19 cellular contexts compared by ENCODE assay signal in genomic region chr11:132886335-132886734, GRCh38.
DNase-seq lines count a peak whose midpoint lies in the region; ATAC-seq and TF ChIP-seq lines count a peak whose summit lies in the region.
"Had no signal": no experiment of that assay in that cellular context is flagged by ENCODE, and none has a peak within 500 bp of the region (broad histone marks: within the 10 kb centered on the region; RNA-seq: fewer than 3 reads in every experiment).

No MANE protein-coding gene starts in this region.

- no peak overlapping the region for H2BK5ac ChIP-seq in neuronal stem cell (ENCODE audit: low read length)

- H3K23ac ChIP-seq in neuronal stem cell (ENCODE audit: low read depth, low read length, poor library complexity), result no peak overlapping the region

- H3K14ac ChIP-seq in neuronal stem cell (ENCODE audit: low read length), result no peak overlapping the region

- ATAC-seq in activated T-cell treated with anti-CD3 and anti-CD28 coated beads, Interleukin-2, amount 50 U/mL, for 72 hours (replicated peaks in 1 of 2), result no peak
- no peak for ATAC-seq in HG03095 (IDR thresholded peaks at IDR 0.05; ENCODE audit: unreplicated experiment)
- ATAC-seq: GM23338, Panc1, right lobe of liver, T-cell had no signal

- H3K4me1 ChIP-seq in fibroblast of lung (ENCODE audit: control insufficient read depth, extremely low read depth, insufficient read depth, low read length), result peaks cover 8% of the 10 kb centered on the region
- H3K4me1 ChIP-seq in neuronal stem cell (ENCODE audit: control insufficient read depth in 2 of 2, insufficient read depth in 1 of 2, low read depth in 1 of 2, low read length in 2 of 2), result peaks cover 0 to 10% of the 10 kb centered on the region in 2 donors
- H3K4me1 ChIP-seq: right lobe of liver had no signal

- no peaks in the 10 kb centered on the region for H3K9me3 Mint-ChIP-seq in activated T-cell treated with anti-CD3 and anti-CD28 coated beads, Interleukin-2, amount 50 U/mL, for 72 hours
- H3K9me3 Mint-ChIP-seq: activated B cell treated with CpG ODN at 0.5 μM for 24 hours, GM23338, nephron progenitor cell, T-cell had no signal

- no peaks in the 10 kb centered on the region for H3K79me2 ChIP-seq in fibroblast of lung (ENCODE audit: control insufficient read depth, insufficient read depth, low read length)

- no peak for TF ChIP-seq CTCF in fibroblast of lung (conservative IDR thresholded peaks at IDR 0.05 in 1 of 2, IDR thresholded peaks at IDR 0.05 in 1 of 2; ENCODE audit: low read depth in 1 of 2, low read length in 2 of 2)

- no peak overlapping the region for H2BK15ac ChIP-seq in neuronal stem cell (ENCODE audit: low read length)

- H4K20me1 ChIP-seq in fibroblast of lung (ENCODE audit: control insufficient read depth, extremely low read depth, insufficient read depth, low read length), result no peaks in the 10 kb centered on the region

- no peak overlapping the region for H2BK12ac ChIP-seq in neuronal stem cell (ENCODE audit: low read length)

- H3K36me3 Mint-ChIP-seq in activated T-cell treated with anti-CD3 and anti-CD28 coated beads, Interleukin-2, amount 50 U/mL, for 72 hours (ENCODE audit: insufficient read depth in 2 of 2), result no peaks in the 10 kb centered on the region
- H3K36me3 Mint-ChIP-seq: CD14-positive monocyte, T-cell had no signal

- no peaks in the 10 kb centered on the region for H3K27me3 ChIP-seq in fibroblast of lung (ENCODE audit: control insufficient read depth, insufficient read depth, low read length)
- H3K27me3 ChIP-seq in neuronal stem cell (ENCODE audit: control insufficient read depth in 3 of 3, insufficient read depth in 3 of 3, low read depth in 1 of 3, low read length in 3 of 3), result no peaks in the 10 kb centered on the region
- H3K27me3 ChIP-seq: right lobe of liver had no signal

- no peak overlapping the region for H3K18ac ChIP-seq in neuronal stem cell (ENCODE audit: low read length)

- WGBS in neuronal stem cell (ENCODE audit: extremely low coverage in 2 of 2, insufficient read length in 2 of 2, insufficient replicate concordance in 1 of 2), 2 donors, result no CpG with 5 or more reads among the region's 6 CpGs

- H3K4ac ChIP-seq in neuronal stem cell (ENCODE audit: low read length), result no peak overlapping the region

- H4K8ac ChIP-seq in neuronal stem cell (ENCODE audit: low read depth, low read length), result no peak overlapping the region

- H3K4me3 Mint-ChIP-seq in activated T-cell treated with anti-CD3 and anti-CD28 coated beads, Interleukin-2, amount 50 U/mL, for 72 hours, result no peak overlapping the region
- H3K4me3 Mint-ChIP-seq: activated B cell treated with CpG ODN at 0.5 μM for 24 hours, CD14-positive monocyte, GM23338, nephron progenitor cell, T-cell had no signal

- no peak overlapping the region for H2AFZ ChIP-seq in fibroblast of lung (ENCODE audit: low read length)
- peak overlapping the region; percentile 76 for H2AFZ ChIP-seq in neuronal stem cell (ENCODE audit: low read length)
- H2AFZ ChIP-seq: GM23338 had no signal

- H3K79me1 ChIP-seq in neuronal stem cell (ENCODE audit: low read depth, low read length), result no peaks in the 10 kb centered on the region

- no peak overlapping the region for H3K4me2 ChIP-seq in fibroblast of lung (ENCODE audit: extremely low read depth, insufficient read depth, low read length)
- no peak overlapping the region for H3K4me2 ChIP-seq in neuronal stem cell (ENCODE audit: insufficient read depth, low read length, poor library complexity, severe bottlenecking)
- H3K4me2 ChIP-seq: GM23338 had no signal

- no peak overlapping the region for H4K91ac ChIP-seq in neuronal stem cell (ENCODE audit: low read depth, low read length, poor library complexity)

- H3K4me3 ChIP-seq in fibroblast of lung (replicated peaks in 1 of 4; ENCODE audit: control extremely low read depth in 1 of 4, insufficient read depth in 1 of 4, low read depth in 3 of 4, low read length in 4 of 4) (no peak overlapping the region), neuronal stem cell (ENCODE audit: low read length in 2 of 2) (no peak overlapping the region)
- H3K4me3 ChIP-seq: GM23338, right lobe of liver had no signal

- no peak overlapping the region for H3K9ac ChIP-seq in fibroblast of lung (ENCODE audit: insufficient read depth, low read length)
- no peak overlapping the region for H3K9ac ChIP-seq in neuronal stem cell (ENCODE audit: low read depth, low read length, poor library complexity)

- no peaks in the 10 kb centered on the region for H3K27me3 Mint-ChIP-seq in activated T-cell treated with anti-CD3 and anti-CD28 coated beads, Interleukin-2, amount 50 U/mL, for 72 hours (ENCODE audit: low read depth)
- H3K27me3 Mint-ChIP-seq: activated B cell treated with CpG ODN at 0.5 μM for 24 hours, T-cell had no signal

- H3K4me1 Mint-ChIP-seq in activated T-cell treated with anti-CD3 and anti-CD28 coated beads, Interleukin-2, amount 50 U/mL, for 72 hours (ENCODE audit: low read depth), result no peaks in the 10 kb centered on the region
- H3K4me1 Mint-ChIP-seq: activated B cell treated with CpG ODN at 0.5 μM for 24 hours, CD14-positive monocyte, T-cell had no signal

- H3K36me3 ChIP-seq in fibroblast of lung (ENCODE audit: control insufficient read depth, insufficient read depth, low read length) (no peaks in the 10 kb centered on the region), neuronal stem cell (replicated peaks in 1 of 2; ENCODE audit: control insufficient read depth in 2 of 2, insufficient read depth in 2 of 2, low read length in 2 of 2) (no peaks in the 10 kb centered on the region)
- H3K36me3 ChIP-seq: right lobe of liver had no signal

- H3K9me3 ChIP-seq in fibroblast of lung (ENCODE audit: control insufficient read depth, insufficient read depth, low read depth, low read length) (no peaks in the 10 kb centered on the region), neuronal stem cell (replicated peaks in 1 of 2; ENCODE audit: control insufficient read depth in 2 of 2, insufficient read depth in 1 of 2, low read depth in 1 of 2, low read length in 2 of 2) (no peaks in the 10 kb centered on the region)
- H3K9me3 ChIP-seq: right lobe of liver had no signal

- no peak overlapping the region for H2BK120ac ChIP-seq in neuronal stem cell (ENCODE audit: low read depth, low read length)

- DNase-seq in GM03348 (ENCODE audit: low spot score) (peak; percentile 69), RPMI7951 (ENCODE audit: low read depth) (peak; percentile 77), fibroblast of lung (ENCODE audit: low read depth in 2 of 2) (peak; percentile 69 to 85), neuronal stem cell (ENCODE audit: low spot score) (no peak), NCI-H128 (lab: John Stamatoyannopoulos, UW; ENCODE audit: unreplicated experiment) (no peak)
- DNase-seq in activated T-cell treated with anti-CD3 and anti-CD28 coated beads, Interleukin-2, amount 50 U/mL, for 72 hours, result no peak
- no peak for DNase-seq in activated CD4-positive, alpha-beta T cell treated with anti-CD3 and anti-CD28 coated beads, Interleukin-2, amount 50 U/mL, for 48 hours
- DNase-seq: activated B cell treated with CpG ODN at 0.5 μM for 24 hours; activated effector memory CD4-positive, alpha-beta T cell treated with Interleukin-2 at 50 U/mL for 16 hours; NCI-H2107; nephron progenitor cell; right lobe of liver; stimulated activated CD4-positive, alpha-beta T cell treated with anti-CD3 and anti-CD28 coated beads, Interleukin-2, amount 100 ng/mL, for 48 hours; stimulated activated CD8-positive, alpha-beta memory T cell treated with anti-CD3 and anti-CD28 coated beads, Interleukin-4, amount 100 ng/mL, for 48 hours; T-cell had no signal

- H2AK5ac ChIP-seq in neuronal stem cell (ENCODE audit: low read depth, low read length), result no peak overlapping the region

- H3K27ac Mint-ChIP-seq in activated T-cell treated with anti-CD3 and anti-CD28 coated beads, Interleukin-2, amount 50 U/mL, for 72 hours, result no peak overlapping the region
- H3K27ac Mint-ChIP-seq: activated B cell treated with CpG ODN at 0.5 μM for 24 hours, CD14-positive monocyte, GM23338, T-cell had no signal

- peak overlapping the region; percentile 41 for H3K27ac ChIP-seq in fibroblast of lung (ENCODE audit: insufficient read depth, low read length)
- H3K27ac ChIP-seq in neuronal stem cell (replicated peaks; ENCODE audit: low read length), result no peak overlapping the region
- H3K27ac ChIP-seq: right lobe of liver had no signal

Comparison
In these comparisons a context has a peak if more than half of its experiments do, and no peak if none do; other contexts are left out.
1. DNase-seq: peak in GM03348 (single experiment), RPMI7951 (single experiment) and fibroblast of lung (2 of 2); none in neuronal stem cell (single experiment), activated T-cell treated with anti-CD3 and anti-CD28 coated beads, Interleukin-2, amount 50 U/mL, for 72 hours (0 of 2), activated CD4-positive, alpha-beta T cell treated with anti-CD3 and anti-CD28 coated beads, Interleukin-2, amount 50 U/mL, for 48 hours (0 of 2) and NCI-H128 (single experiment).